ENCODE assay signal across 2 cellular contexts in the genomic region with DNA sequence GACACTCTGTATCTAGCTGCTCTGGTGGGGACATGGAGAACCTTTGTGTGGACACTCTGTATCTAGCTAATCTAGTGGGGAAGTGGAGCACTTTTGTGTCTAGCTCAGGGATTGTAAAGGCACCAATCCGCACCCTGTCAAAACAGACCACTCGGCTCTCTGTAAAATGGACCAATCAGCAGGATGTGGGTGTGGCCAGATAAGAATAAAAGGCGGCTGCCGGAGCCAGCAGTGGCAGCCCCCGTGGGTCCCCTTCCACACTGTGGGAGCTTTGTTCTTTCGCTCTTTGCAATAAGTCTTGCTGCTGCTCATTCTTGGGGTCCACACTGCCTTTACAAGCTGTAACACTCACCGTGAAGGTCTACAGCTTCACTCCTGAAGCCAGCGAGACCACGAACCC.
TF ChIP-seq lines count a peak whose summit lies in the region.

No MANE protein-coding gene starts in this region.

TF ChIP-seq in WTC11, 78 proteins besides CTCF, POLR2A, EP300 and RAD21:
- peak; percentile 50 for TF ChIP-seq NFYB (CRISPR knock-in tag; conservative IDR thresholded peaks at IDR 0.05; ENCODE audit: low read depth)

TF ChIP-seq in K562, 482 proteins besides CTCF, POLR2A, EP300 and RAD21:
- TF ChIP-seq NFYB (IDR thresholded peaks at IDR 0.05; ENCODE audit: extremely low read depth, insufficient read length), result peak; percentile 75
